In genomic region chr7:6430271-6430940, GRCh38 we compare ENCODE assay signal across 10 cellular contexts.
DNase-seq lines count a peak whose midpoint lies in the region; ATAC-seq and TF ChIP-seq lines count a peak whose summit lies in the region.
"Had no signal": no experiment of that assay in that cellular context is flagged by ENCODE, and none has a peak within 500 bp of the region (broad histone marks: within the 10 kb centered on the region; RNA-seq: fewer than 3 reads in every experiment).

No MANE protein-coding gene starts in this region.

- no peaks in the 10 kb centered on the region for H3K9me3 ChIP-seq in BLaER1 treated with 17β-estradiol and CSF1 and Interleukin-3, amounts not matched to agents 10 nM and 100 nM (replicated peaks in 1 of 11)

- POLR2A ChIA-PET in HEK293T (lab: Yijun Ruan, JAX) = interaction anchor here (0.6 kb wide), 1 partner anchor 305 kb away, joined by 6 read pairs; no protein-coding TSS in a partner anchor

- CTCF ChIA-PET in HEK293T (lab: Yijun Ruan, JAX) = interaction anchor here (0.6 to 1.2 kb wide), 3 partner anchors 15 to 45 kb away, joined by 3 to 4 read pairs (median 3); no protein-coding TSS in a partner anchor

- peak overlapping the region; percentile 43 to 69 (median 62); a peak in 21 of 22 replicates for H3K27ac ChIP-seq in BLaER1 treated with 17β-estradiol and CSF1 and Interleukin-3, amounts not matched to agents 10 nM and 100 nM
- peak overlapping the region; percentile 13 for H3K27ac ChIP-seq in angular gyrus (ENCODE audit: low read depth, low read length)

- H3K4me2 ChIP-seq in BLaER1 treated with 17β-estradiol and CSF1 and Interleukin-3, amounts not matched to agents 10 nM and 100 nM = peak overlapping the region in 7 of 11 experiments; percentile 35 to 66 (median 58); a peak in 14 of 22 replicates

- peak overlapping the region; percentile 19 to 57 (median 37); a peak in 12 of 22 replicates for H3K9ac ChIP-seq in BLaER1 treated with 17β-estradiol and CSF1 and Interleukin-3, amounts not matched to agents 10 nM and 100 nM

- peaks cover 70 to 98% (median 97%) of the 10 kb centered on the region in 11 experiments for H3K36me3 ChIP-seq in BLaER1 treated with 17β-estradiol and CSF1 and Interleukin-3, amounts not matched to agents 10 nM and 100 nM

- peaks cover 0 to 36% (median 10%) of the 10 kb centered on the region in 11 experiments; a peak in 9 of 22 replicates for H4K20me1 ChIP-seq in BLaER1 treated with 17β-estradiol and CSF1 and Interleukin-3, amounts not matched to agents 10 nM and 100 nM

- ATAC-seq in GM21717 (IDR thresholded peaks at IDR 0.05; ENCODE audit: unreplicated experiment) (no peak), HG03439 (IDR thresholded peaks at IDR 0.05; ENCODE audit: unreplicated experiment) (no peak)

- peak; percentile 54 for DNase-seq in HEK293T (ENCODE audit: extremely low spot score)
- peak; percentile 72 for DNase-seq in iris pigment epithelial cell (ENCODE audit: low read depth)
- no peak for DNase-seq in DMS53 treated with DMSO at 0.1 percent for 48 hours (lab: John Stamatoyannopoulos, UW; ENCODE audit: unreplicated experiment)
- no peak for DNase-seq in NCI-H1930 (lab: John Stamatoyannopoulos, UW)
- DNase-seq: activated CD4-positive, alpha-beta memory T cell treated with anti-CD3 and anti-CD28 coated beads, Interleukin-2, amount 10 ng/mL, durations not matched to agents 7 days and 5 days; naive B cell had no signal

- peaks cover 44 to 98% (median 77%) of the 10 kb centered on the region in 10 experiments for H3K4me1 ChIP-seq in BLaER1 treated with 17β-estradiol and CSF1 and Interleukin-3, amounts not matched to agents 10 nM and 100 nM

- no peaks in the 10 kb centered on the region for H3K27me3 ChIP-seq in BLaER1 treated with 17β-estradiol and CSF1 and Interleukin-3, amounts not matched to agents 10 nM and 100 nM

- H3K4me3 ChIP-seq in BLaER1 treated with 17β-estradiol and CSF1 and Interleukin-3, amounts not matched to agents 10 nM and 100 nM = no peak overlapping the region

TF ChIP-seq in HEK293T, 16 proteins besides CTCF, POLR2A, EP300 and RAD21:
- TF ChIP-seq L3MBTL2 (conservative IDR thresholded peaks at IDR 0.05) (no peak), CTBP1 (IDR thresholded peaks at IDR 0.05; ENCODE audit: borderline replicate concordance) (no peak), LEF1 (IDR thresholded peaks at IDR 0.05; ENCODE audit: borderline replicate concordance) (no peak), ELF4 (IDR thresholded peaks at IDR 0.05) (no peak), FOXK2 (IDR thresholded peaks at IDR 0.05) (no peak), TARDBP (IDR thresholded peaks at IDR 0.05) (no peak), ARNT (IDR thresholded peaks at IDR 0.05) (no peak), SUZ12 (IDR thresholded peaks at IDR 0.05) (no peak), NFRKB (IDR thresholded peaks at IDR 0.05) (no peak), FOXM1 (IDR thresholded peaks at IDR 0.05; ENCODE audit: borderline replicate concordance) (no peak), HDGF (IDR thresholded peaks at IDR 0.05; ENCODE audit: borderline replicate concordance) (no peak), SP1 (IDR thresholded peaks at IDR 0.05) (no peak), ZNF384 (IDR thresholded peaks at IDR 0.05) (no peak), BHLHE40 (IDR thresholded peaks at IDR 0.05; ENCODE audit: borderline replicate concordance) (no peak), FOXA1 (IDR thresholded peaks at IDR 0.05) (no peak)
- TF ChIP-seq, protein P1, sequence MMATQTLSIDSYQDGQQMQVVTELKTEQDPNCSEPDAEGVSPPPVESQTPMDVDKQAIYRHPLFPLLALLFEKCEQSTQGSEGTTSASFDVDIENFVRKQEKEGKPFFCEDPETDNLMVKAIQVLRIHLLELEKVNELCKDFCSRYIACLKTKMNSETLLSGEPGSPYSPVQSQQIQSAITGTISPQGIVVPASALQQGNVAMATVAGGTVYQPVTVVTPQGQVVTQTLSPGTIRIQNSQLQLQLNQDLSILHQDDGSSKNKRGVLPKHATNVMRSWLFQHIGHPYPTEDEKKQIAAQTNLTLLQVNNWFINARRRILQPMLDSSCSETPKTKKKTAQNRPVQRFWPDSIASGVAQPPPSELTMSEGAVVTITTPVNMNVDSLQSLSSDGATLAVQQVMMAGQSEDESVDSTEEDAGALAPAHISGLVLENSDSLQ (IDR thresholded peaks at IDR 0.05) = no peak
TF ChIP-seq in HEK293T: peak in this region for 0.

Comparison
In these comparisons a context has a peak if more than half of its experiments do, and no peak if none do; other contexts are left out.
1. DNase-seq: peak in HEK293T (single experiment) and iris pigment epithelial cell (single experiment); none in DMS53 treated with DMSO at 0.1 percent for 48 hours (single experiment) and NCI-H1930 (0 of 2).